In the genomic region with DNA sequence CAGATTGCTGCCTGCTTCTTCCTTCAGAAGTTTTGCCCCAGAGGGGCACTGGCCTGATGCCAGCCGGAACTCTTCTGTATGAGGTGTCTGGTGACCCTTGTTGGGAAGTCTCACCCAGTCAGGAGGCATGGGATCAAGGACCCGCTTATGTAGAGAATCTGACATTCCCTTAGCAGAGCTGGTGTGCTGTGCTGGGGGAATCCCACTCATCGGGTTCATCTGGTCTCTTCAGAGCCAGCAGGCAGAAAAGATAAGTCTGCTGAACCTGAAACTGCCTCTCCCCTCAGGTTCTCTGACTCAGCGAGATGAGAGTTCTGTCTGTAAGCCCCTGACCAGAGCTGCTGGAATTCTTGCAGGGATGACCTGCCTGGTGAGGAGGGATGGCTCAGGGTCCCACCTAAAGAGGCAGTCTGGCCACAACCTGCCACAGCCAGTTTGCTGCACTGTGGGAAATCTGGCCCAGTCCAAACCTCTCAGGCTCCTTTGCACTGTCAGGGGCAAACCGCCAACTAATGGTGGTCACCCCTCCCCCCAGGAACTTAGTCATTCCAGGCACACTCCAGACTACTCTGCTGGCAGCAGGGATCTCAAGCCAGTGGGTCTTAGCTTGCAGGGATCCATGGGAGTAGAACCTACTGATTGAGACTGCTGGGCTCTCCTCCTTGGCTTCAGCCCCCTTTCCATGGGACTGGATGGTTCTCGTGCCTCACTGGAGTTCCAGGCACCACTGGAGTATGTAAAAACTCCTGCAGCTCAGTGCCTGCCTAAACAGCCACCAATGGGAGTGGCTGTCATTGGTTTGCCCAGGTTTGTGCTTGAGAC, we compare ENCODE assay signal across 2 cellular contexts.
A peak's percentile ranks its signal among the peaks of the same experiment; 100 is the strongest.
TF ChIP-seq lines count a peak whose summit lies in the region.

No MANE protein-coding gene starts in this region.

TF ChIP-seq in SK-N-SH, 30 proteins besides CTCF, POLR2A, EP300 and RAD21 (continues in another document):
- TF ChIP-seq, protein P1, sequence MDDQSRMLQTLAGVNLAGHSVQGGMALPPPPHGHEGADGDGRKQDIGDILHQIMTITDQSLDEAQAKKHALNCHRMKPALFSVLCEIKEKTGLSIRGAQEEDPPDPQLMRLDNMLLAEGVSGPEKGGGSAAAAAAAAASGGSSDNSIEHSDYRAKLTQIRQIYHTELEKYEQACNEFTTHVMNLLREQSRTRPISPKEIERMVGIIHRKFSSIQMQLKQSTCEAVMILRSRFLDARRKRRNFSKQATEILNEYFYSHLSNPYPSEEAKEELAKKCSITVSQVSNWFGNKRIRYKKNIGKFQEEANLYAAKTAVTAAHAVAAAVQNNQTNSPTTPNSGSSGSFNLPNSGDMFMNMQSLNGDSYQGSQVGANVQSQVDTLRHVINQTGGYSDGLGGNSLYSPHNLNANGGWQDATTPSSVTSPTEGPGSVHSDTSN (IDR thresholded peaks at IDR 0.05), result peak; percentile 53
- TF ChIP-seq SIN3A (IDR thresholded peaks at IDR 0.05; ENCODE audit: borderline replicate concordance, low read depth, low read length) (no peak), MEF2A (IDR thresholded peaks at IDR 0.05; ENCODE audit: borderline replicate concordance, low read depth) (no peak), POLR2AphosphoS5 (IDR thresholded peaks at IDR 0.05; ENCODE audit: low read depth, low read length) (peak; percentile 60; the same call in 1 of the 2 replicates), SMC3 (IDR thresholded peaks at IDR 0.05; ENCODE audit: low read depth, low read length) (no peak), TAF1 (IDR thresholded peaks at IDR 0.05; ENCODE audit: borderline replicate concordance, low read depth, low read length) (peak; percentile 72; the same call in 1 of the 2 replicates), MXI1 (IDR thresholded peaks at IDR 0.05; ENCODE audit: low read depth, low read length) (no peak), EZH2phosphoT487 (IDR thresholded peaks at IDR 0.05; ENCODE audit: borderline replicate concordance, low read depth) (no peak), FOXJ3 (CRISPR knock-in tag; IDR thresholded peaks at IDR 0.05) (no peak), NRF1 (IDR thresholded peaks at IDR 0.05; ENCODE audit: low read depth, low read length) (no peak), YY1 (IDR thresholded peaks at IDR 0.05; ENCODE audit: low read depth) (no peak), ELF1 (IDR thresholded peaks at IDR 0.05) (no peak), RFX5 (IDR thresholded peaks at IDR 0.05; ENCODE audit: low read length) (no peak), CHD2 (IDR thresholded peaks at IDR 0.05; ENCODE audit: low read length, partially characterized antibody) (peak; percentile 45), TCF12 (IDR thresholded peaks at IDR 0.05) (peak; percentile 81), FOXM1 (IDR thresholded peaks at IDR 0.05; ENCODE audit: low read depth) (no peak), NFIC (IDR thresholded peaks at IDR 0.05; ENCODE audit: borderline replicate concordance) (peak; percentile 97), JUND (IDR thresholded peaks at IDR 0.05) (peak; percentile 81), TEAD4 (IDR thresholded peaks at IDR 0.05; ENCODE audit: borderline replicate concordance, insufficient read depth) (no peak), RXRA (IDR thresholded peaks at IDR 0.05; ENCODE audit: borderline replicate concordance, low read depth) (peak; percentile 37; the same call in 1 of the 2 replicates)
- TF ChIP-seq, protein P2, sequence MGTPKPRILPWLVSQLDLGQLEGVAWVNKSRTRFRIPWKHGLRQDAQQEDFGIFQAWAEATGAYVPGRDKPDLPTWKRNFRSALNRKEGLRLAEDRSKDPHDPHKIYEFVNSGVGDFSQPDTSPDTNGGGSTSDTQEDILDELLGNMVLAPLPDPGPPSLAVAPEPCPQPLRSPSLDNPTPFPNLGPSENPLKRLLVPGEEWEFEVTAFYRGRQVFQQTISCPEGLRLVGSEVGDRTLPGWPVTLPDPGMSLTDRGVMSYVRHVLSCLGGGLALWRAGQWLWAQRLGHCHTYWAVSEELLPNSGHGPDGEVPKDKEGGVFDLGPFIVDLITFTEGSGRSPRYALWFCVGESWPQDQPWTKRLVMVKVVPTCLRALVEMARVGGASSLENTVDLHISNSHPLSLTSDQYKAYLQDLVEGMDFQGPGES (IDR thresholded peaks at IDR 0.05; ENCODE audit: low read depth, low read length), result no peak
- TF ChIP-seq, protein P3, sequence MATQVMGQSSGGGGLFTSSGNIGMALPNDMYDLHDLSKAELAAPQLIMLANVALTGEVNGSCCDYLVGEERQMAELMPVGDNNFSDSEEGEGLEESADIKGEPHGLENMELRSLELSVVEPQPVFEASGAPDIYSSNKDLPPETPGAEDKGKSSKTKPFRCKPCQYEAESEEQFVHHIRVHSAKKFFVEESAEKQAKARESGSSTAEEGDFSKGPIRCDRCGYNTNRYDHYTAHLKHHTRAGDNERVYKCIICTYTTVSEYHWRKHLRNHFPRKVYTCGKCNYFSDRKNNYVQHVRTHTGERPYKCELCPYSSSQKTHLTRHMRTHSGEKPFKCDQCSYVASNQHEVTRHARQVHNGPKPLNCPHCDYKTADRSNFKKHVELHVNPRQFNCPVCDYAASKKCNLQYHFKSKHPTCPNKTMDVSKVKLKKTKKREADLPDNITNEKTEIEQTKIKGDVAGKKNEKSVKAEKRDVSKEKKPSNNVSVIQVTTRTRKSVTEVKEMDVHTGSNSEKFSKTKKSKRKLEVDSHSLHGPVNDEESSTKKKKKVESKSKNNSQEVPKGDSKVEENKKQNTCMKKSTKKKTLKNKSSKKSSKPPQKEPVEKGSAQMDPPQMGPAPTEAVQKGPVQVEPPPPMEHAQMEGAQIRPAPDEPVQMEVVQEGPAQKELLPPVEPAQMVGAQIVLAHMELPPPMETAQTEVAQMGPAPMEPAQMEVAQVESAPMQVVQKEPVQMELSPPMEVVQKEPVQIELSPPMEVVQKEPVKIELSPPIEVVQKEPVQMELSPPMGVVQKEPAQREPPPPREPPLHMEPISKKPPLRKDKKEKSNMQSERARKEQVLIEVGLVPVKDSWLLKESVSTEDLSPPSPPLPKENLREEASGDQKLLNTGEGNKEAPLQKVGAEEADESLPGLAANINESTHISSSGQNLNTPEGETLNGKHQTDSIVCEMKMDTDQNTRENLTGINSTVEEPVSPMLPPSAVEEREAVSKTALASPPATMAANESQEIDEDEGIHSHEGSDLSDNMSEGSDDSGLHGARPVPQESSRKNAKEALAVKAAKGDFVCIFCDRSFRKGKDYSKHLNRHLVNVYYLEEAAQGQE (IDR thresholded peaks at IDR 0.05; ENCODE audit: low read depth, low read length), result peak; percentile 72
- TF ChIP-seq, protein P4, sequence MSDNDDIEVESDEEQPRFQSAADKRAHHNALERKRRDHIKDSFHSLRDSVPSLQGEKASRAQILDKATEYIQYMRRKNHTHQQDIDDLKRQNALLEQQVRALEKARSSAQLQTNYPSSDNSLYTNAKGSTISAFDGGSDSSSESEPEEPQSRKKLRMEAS (IDR thresholded peaks at IDR 0.05; ENCODE audit: low read depth), result peak; percentile 51; the same call in 1 of the 2 replicates

TF ChIP-seq in HepG2, 621 proteins besides CTCF, POLR2A, EP300 and RAD21 (continues in another document):
- TF ChIP-seq, protein P5, sequence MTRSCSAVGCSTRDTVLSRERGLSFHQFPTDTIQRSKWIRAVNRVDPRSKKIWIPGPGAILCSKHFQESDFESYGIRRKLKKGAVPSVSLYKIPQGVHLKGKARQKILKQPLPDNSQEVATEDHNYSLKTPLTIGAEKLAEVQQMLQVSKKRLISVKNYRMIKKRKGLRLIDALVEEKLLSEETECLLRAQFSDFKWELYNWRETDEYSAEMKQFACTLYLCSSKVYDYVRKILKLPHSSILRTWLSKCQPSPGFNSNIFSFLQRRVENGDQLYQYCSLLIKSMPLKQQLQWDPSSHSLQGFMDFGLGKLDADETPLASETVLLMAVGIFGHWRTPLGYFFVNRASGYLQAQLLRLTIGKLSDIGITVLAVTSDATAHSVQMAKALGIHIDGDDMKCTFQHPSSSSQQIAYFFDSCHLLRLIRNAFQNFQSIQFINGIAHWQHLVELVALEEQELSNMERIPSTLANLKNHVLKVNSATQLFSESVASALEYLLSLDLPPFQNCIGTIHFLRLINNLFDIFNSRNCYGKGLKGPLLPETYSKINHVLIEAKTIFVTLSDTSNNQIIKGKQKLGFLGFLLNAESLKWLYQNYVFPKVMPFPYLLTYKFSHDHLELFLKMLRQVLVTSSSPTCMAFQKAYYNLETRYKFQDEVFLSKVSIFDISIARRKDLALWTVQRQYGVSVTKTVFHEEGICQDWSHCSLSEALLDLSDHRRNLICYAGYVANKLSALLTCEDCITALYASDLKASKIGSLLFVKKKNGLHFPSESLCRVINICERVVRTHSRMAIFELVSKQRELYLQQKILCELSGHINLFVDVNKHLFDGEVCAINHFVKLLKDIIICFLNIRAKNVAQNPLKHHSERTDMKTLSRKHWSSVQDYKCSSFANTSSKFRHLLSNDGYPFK (CRISPR knock-in tag; IDR thresholded peaks at IDR 0.05; ENCODE audit: borderline replicate concordance), result no peak
- TF ChIP-seq, protein P6, sequence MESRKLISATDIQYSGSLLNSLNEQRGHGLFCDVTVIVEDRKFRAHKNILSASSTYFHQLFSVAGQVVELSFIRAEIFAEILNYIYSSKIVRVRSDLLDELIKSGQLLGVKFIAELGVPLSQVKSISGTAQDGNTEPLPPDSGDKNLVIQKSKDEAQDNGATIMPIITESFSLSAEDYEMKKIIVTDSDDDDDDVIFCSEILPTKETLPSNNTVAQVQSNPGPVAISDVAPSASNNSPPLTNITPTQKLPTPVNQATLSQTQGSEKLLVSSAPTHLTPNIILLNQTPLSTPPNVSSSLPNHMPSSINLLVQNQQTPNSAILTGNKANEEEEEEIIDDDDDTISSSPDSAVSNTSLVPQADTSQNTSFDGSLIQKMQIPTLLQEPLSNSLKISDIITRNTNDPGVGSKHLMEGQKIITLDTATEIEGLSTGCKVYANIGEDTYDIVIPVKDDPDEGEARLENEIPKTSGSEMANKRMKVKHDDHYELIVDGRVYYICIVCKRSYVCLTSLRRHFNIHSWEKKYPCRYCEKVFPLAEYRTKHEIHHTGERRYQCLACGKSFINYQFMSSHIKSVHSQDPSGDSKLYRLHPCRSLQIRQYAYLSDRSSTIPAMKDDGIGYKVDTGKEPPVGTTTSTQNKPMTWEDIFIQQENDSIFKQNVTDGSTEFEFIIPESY (CRISPR knock-in tag; IDR thresholded peaks at IDR 0.05), result peak; percentile 91
- TF ChIP-seq, protein P7, sequence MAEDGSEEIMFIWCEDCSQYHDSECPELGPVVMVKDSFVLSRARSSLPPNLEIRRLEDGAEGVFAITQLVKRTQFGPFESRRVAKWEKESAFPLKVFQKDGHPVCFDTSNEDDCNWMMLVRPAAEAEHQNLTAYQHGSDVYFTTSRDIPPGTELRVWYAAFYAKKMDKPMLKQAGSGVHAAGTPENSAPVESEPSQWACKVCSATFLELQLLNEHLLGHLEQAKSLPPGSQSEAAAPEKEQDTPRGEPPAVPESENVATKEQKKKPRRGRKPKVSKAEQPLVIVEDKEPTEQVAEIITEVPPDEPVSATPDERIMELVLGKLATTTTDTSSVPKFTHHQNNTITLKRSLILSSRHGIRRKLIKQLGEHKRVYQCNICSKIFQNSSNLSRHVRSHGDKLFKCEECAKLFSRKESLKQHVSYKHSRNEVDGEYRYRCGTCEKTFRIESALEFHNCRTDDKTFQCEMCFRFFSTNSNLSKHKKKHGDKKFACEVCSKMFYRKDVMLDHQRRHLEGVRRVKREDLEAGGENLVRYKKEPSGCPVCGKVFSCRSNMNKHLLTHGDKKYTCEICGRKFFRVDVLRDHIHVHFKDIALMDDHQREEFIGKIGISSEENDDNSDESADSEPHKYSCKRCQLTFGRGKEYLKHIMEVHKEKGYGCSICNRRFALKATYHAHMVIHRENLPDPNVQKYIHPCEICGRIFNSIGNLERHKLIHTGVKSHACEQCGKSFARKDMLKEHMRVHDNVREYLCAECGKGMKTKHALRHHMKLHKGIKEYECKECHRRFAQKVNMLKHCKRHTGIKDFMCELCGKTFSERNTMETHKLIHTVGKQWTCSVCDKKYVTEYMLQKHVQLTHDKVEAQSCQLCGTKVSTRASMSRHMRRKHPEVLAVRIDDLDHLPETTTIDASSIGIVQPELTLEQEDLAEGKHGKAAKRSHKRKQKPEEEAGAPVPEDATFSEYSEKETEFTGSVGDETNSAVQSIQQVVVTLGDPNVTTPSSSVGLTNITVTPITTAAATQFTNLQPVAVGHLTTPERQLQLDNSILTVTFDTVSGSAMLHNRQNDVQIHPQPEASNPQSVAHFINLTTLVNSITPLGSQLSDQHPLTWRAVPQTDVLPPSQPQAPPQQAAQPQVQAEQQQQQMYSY (CRISPR knock-in tag; IDR thresholded peaks at IDR 0.05), result no peak
- TF ChIP-seq, protein P8, sequence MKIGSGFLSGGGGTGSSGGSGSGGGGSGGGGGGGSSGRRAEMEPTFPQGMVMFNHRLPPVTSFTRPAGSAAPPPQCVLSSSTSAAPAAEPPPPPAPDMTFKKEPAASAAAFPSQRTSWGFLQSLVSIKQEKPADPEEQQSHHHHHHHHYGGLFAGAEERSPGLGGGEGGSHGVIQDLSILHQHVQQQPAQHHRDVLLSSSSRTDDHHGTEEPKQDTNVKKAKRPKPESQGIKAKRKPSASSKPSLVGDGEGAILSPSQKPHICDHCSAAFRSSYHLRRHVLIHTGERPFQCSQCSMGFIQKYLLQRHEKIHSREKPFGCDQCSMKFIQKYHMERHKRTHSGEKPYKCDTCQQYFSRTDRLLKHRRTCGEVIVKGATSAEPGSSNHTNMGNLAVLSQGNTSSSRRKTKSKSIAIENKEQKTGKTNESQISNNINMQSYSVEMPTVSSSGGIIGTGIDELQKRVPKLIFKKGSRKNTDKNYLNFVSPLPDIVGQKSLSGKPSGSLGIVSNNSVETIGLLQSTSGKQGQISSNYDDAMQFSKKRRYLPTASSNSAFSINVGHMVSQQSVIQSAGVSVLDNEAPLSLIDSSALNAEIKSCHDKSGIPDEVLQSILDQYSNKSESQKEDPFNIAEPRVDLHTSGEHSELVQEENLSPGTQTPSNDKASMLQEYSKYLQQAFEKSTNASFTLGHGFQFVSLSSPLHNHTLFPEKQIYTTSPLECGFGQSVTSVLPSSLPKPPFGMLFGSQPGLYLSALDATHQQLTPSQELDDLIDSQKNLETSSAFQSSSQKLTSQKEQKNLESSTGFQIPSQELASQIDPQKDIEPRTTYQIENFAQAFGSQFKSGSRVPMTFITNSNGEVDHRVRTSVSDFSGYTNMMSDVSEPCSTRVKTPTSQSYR (CRISPR knock-in tag; IDR thresholded peaks at IDR 0.05; ENCODE audit: borderline replicate concordance), result peak; percentile 57; the same call in 1 of the 2 replicates
- peak; percentile 42; the same call in 1 of the 2 replicates for TF ChIP-seq FOSL2 (CRISPR knock-in tag; IDR thresholded peaks at IDR 0.05)
- no peak for TF ChIP-seq ZNF17 (CRISPR knock-in tag; IDR thresholded peaks at IDR 0.05)
- TF ChIP-seq ZNF225 (CRISPR knock-in tag; IDR thresholded peaks at IDR 0.05), result no peak
